ENCODE assay signal across 8 cellular contexts in genomic region chr20:44582321-44583025, GRCh38.
A peak's percentile ranks its signal among the peaks of the same experiment; 100 is the strongest.
DNase-seq lines count a peak whose midpoint lies in the region; ATAC-seq and TF ChIP-seq lines count a peak whose summit lies in the region.

PKIG (plus strand) TSS chr20:44582579; CDS start chr20:44614557, 31,978 bp downstream.

- TF ChIP-seq CTCF in HFF-Myc (IDR thresholded peaks at IDR 0.05; ENCODE audit: low read depth, low read length, missing control alignments), result no peak
- no peak for TF ChIP-seq CTCF in GM20000 (IDR thresholded peaks at IDR 0.05; ENCODE audit: extremely low read depth, missing control alignments)

- no peaks in the 10 kb centered on the region for H3K27me3 ChIP-seq in stomach smooth muscle (ENCODE audit: control insufficient read depth in 1 of 2, insufficient read depth in 2 of 2, low read length in 2 of 2)

- no peak for ATAC-seq in HG03135 (IDR thresholded peaks at IDR 0.05; ENCODE audit: unreplicated experiment)

- H3K36me3 ChIP-seq in stomach smooth muscle (ENCODE audit: control insufficient read depth in 2 of 2, insufficient read depth in 2 of 2, low read length in 2 of 2), result no peaks in the 10 kb centered on the region

- H3K9me3 ChIP-seq in stomach smooth muscle (ENCODE audit: control insufficient read depth in 2 of 2, low read length in 2 of 2), result no peaks in the 10 kb centered on the region

- H3K4me1 ChIP-seq in stomach smooth muscle (ENCODE audit: control insufficient read depth, insufficient read depth, low read length), result peaks cover 64% of the 10 kb centered on the region

- peak within 1 kb of the TSS; percentile 3 for H3K27ac ChIP-seq in angular gyrus (ENCODE audit: low read depth, low read length)
- H3K27ac ChIP-seq in stomach smooth muscle (ENCODE audit: low read length), result peak within 1 kb of the TSS; percentile 84

- peak within 1 kb of the TSS; percentile 56 for H3K4me3 ChIP-seq in HFF-Myc (replicated peaks; ENCODE audit: low read depth, low read length)
- H3K4me3 ChIP-seq in stomach smooth muscle (ENCODE audit: low read length in 2 of 2), result peak within 1 kb of the TSS; percentile 65 to 78

- H3K9ac ChIP-seq in stomach smooth muscle (ENCODE audit: low read length in 2 of 2), result peak within 1 kb of the TSS; percentile 71 to 81

- DNase-seq in HFF-Myc (ENCODE audit: extremely low read depth, low read depth) (peak; percentile 69), iris pigment epithelial cell (ENCODE audit: low read depth) (peak; percentile 84), activated gamma-delta T cell (lab: John Stamatoyannopoulos, UW) (no peak), GM20000 (ENCODE audit: low spot score) (no peak)
- no peak for DNase-seq in stimulated activated CD8-positive, alpha-beta memory T cell treated with anti-CD3 and anti-CD28 coated beads, Interleukin-4, amount 100 ng/mL, for 48 hours

Comparison
In these comparisons a context has a peak if more than half of its experiments do, and no peak if none do; other contexts are left out.
1. DNase-seq: peak in HFF-Myc (single experiment) and iris pigment epithelial cell (single experiment); none in stimulated activated CD8-positive, alpha-beta memory T cell treated with anti-CD3 and anti-CD28 coated beads, Interleukin-4, amount 100 ng/mL, for 48 hours (single experiment), activated gamma-delta T cell (single experiment) and GM20000 (single experiment).